ENCODE assay signal across 1 cellular context in the genomic region with DNA sequence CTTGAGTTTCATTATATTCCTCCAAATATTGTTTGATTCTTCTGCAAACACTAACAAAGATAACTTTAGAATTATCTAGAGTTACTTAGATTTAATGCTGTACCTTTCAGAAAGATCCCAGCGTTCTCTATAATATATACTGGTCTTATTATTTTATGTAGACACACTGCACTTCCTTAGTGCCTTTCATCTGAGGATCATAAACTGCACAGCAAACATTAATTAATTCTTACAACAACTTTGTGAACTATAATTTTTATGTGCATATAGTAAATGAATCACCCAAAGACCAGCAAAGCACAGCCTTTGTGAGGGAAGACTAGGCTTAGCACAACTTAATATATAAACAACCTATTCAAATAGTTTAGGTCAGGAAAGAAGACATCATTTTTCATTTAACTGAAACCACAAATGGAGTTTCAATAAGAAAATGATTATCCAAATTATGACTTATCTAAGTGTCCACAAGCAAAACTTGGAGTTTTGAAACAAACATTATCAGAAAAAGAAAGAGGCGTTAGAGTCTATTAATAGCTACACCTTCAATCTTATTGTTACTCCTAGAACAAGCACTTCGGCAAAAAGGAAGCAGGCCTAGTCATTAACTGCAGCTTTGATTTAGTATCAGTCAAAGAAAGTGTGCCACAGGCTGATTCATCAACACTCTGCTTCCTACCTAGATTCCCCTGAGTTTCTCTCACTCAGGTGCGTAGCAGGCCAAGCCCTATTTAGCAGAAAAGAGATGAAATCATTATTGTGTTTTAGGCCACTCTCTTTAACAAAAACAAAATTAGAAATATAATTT.
TF ChIP-seq lines count a peak whose summit lies in the region.

No MANE protein-coding gene starts in this region.

TF ChIP-seq in HCT116, 20 proteins besides CTCF, POLR2A, EP300 and RAD21 (continued from another document):
- TF ChIP-seq POLR2AphosphoS5 (IDR thresholded peaks at IDR 0.05; ENCODE audit: low read depth, low read length) = no peak
- no peak for TF ChIP-seq REST (IDR thresholded peaks at IDR 0.05; ENCODE audit: low read depth)
- no peak for TF ChIP-seq CEBPB (IDR thresholded peaks at IDR 0.05; ENCODE audit: low read depth)
- TF ChIP-seq SRF (IDR thresholded peaks at IDR 0.05; ENCODE audit: low read depth) = no peak
- no peak for TF ChIP-seq TCF7L2 (IDR thresholded peaks at IDR 0.05; ENCODE audit: borderline replicate concordance, extremely low read depth, insufficient read depth, insufficient read length)
- no peak for TF ChIP-seq CBX3 (IDR thresholded peaks at IDR 0.05; ENCODE audit: low read depth)
- TF ChIP-seq ELF1 (IDR thresholded peaks at IDR 0.05; ENCODE audit: borderline replicate concordance, low read depth) = no peak
- no peak for TF ChIP-seq ZFX (IDR thresholded peaks at IDR 0.05)
- no peak for TF ChIP-seq ZBTB33 (IDR thresholded peaks at IDR 0.05; ENCODE audit: extremely low read depth, insufficient replicate concordance, low read length)
